8 cellular contexts compared by ENCODE assay signal in the genomic region with DNA sequence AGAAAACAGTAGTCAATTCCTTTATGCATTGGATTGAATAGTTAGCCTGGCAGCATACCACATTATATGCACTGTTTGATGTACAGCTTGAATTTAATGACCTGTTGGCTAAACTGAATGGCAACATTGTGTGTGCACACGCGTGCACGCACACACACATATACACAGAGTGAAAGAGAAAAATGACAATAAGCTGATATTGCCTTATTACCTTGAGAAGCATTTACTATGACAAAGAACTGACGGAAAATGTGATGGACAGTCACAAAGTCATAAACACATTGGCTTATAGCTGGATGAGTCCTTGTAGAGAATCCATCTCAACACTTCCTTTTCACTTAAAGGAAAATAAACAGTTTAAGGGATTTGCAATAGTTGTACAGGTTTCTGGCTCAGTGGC. TPM values are rescaled to one million over a fixed set of nuclear protein-coding genes. Genes with fewer than 3 reads are reported as not detected.
"Had no signal": no experiment of that assay in that cellular context is flagged by ENCODE, and none has a peak within 500 bp of the region (broad histone marks: within the 10 kb centered on the region; RNA-seq: fewer than 3 reads in every experiment).

No MANE protein-coding gene starts in this region.

- H3K4me3 Mint-ChIP-seq: GM23338, HFFc6, IgD-negative memory B cell had no signal

- H3K36me3 ChIP-seq: HAP-1 had no signal

- DNase-seq: HFFc6, KBM-7 had no signal

- H3K9me3 ChIP-seq: HAP-1 had no signal

- H3K4me3 ChIP-seq: GM23338, HAP-1 had no signal

- H3K27ac ChIP-seq: HL-60 had no signal

- H3K4me1 Mint-ChIP-seq: IgD-negative memory B cell had no signal

- H3K27me3 Mint-ChIP-seq: IgD-negative memory B cell had no signal

- H2AFZ ChIP-seq: GM23338 had no signal

- H3K36me3 Mint-ChIP-seq: IgD-negative memory B cell had no signal

- H3K4me2 ChIP-seq: GM23338 had no signal

- FAIRE-seq: H54, HepG2 had no signal

- H3K9me3 Mint-ChIP-seq: GM23338, IgD-negative memory B cell had no signal

- H3K27ac Mint-ChIP-seq: GM23338, HFFc6, IgD-negative memory B cell had no signal

RNA-seq across cellular contexts. Expression of a gene that starts 15.5 kb away (rescaled TPM):
- total RNA-seq: HFFc6 had no signal
